Comparison of ENCODE assay signal across 1 cellular context in the genomic region with DNA sequence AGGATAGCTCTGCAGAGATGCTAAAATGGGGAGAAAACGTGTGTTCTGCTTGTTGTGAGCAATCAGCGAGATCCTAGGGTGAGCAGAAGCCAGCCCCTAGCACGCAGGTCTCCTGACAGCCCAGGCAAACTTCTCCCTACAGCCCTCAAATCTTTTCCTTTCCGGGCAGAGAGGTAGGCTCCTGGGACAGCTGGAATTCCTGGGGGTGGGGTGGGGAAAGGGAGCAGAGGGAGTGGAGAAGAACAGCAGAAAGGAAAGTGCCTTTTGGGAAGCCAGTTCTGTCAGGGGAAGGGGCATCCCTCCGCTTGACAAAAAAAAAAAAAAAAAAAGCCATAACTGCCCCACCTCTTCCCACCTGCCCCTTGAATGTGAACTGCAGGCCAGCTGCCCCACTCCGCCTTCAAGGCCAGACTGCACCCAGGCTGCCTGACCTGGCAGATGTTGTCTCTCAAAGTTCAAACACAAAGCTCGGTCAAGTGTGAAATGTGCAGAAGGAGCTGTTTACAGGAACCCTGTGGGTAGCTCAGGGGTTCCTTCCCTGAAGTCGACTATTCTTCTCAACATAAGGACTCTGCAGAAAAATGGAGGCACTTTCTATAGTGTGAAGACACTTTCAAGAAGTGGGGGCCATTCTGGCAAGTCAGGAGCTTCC.
TF ChIP-seq lines count a peak whose summit lies in the region.

No MANE protein-coding gene starts in this region.

TF ChIP-seq in HepG2, 621 proteins besides CTCF, POLR2A, EP300 and RAD21:
- TF ChIP-seq, protein P1, sequence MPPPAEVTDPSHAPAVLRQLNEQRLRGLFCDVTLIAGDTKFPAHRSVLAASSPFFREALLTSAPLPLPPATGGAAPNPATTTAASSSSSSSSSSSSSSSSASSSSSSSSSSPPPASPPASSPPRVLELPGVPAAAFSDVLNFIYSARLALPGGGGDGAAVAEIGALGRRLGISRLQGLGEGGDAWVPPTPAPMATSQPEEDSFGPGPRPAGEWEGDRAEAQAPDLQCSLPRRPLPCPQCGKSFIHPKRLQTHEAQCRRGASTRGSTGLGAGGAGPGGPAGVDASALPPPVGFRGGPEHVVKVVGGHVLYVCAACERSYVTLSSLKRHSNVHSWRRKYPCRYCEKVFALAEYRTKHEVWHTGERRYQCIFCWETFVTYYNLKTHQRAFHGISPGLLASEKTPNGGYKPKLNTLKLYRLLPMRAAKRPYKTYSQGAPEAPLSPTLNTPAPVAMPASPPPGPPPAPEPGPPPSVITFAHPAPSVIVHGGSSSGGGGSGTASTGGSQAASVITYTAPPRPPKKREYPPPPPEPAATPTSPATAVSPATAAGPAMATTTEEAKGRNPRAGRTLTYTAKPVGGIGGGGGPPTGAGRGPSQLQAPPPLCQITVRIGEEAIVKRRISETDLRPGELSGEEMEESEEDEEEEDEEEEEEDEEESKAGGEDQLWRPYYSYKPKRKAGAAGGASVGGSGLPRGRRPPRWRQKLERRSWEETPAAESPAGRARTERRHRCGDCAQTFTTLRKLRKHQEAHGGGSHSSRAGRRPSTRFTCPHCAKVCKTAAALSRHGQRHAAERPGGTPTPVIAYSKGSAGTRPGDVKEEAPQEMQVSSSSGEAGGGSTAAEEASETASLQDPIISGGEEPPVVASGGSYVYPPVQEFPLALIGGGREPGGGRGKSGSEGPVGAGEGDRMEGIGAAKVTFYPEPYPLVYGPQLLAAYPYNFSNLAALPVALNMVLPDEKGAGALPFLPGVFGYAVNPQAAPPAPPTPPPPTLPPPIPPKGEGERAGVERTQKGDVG (CRISPR knock-in tag; IDR thresholded peaks at IDR 0.05; ENCODE audit: borderline replicate concordance): no peak
- 0 out of 2 replicates have a peak, but pooled peaks have one; percentile 32 for TF ChIP-seq MAZ (IDR thresholded peaks at IDR 0.05; ENCODE audit: borderline replicate concordance, low read depth, low read length)
- TF ChIP-seq MAZ (CRISPR knock-in tag; IDR thresholded peaks at IDR 0.05; ENCODE audit: low read depth): no peak
- 0 out of 2 replicates have a peak, but pooled peaks have one; percentile 9 for TF ChIP-seq BCL6 (CRISPR knock-in tag; IDR thresholded peaks at IDR 0.05)
TF ChIP-seq in HepG2: peak in this region for 2.
